8 cellular contexts compared by ENCODE assay signal in the genomic region with DNA sequence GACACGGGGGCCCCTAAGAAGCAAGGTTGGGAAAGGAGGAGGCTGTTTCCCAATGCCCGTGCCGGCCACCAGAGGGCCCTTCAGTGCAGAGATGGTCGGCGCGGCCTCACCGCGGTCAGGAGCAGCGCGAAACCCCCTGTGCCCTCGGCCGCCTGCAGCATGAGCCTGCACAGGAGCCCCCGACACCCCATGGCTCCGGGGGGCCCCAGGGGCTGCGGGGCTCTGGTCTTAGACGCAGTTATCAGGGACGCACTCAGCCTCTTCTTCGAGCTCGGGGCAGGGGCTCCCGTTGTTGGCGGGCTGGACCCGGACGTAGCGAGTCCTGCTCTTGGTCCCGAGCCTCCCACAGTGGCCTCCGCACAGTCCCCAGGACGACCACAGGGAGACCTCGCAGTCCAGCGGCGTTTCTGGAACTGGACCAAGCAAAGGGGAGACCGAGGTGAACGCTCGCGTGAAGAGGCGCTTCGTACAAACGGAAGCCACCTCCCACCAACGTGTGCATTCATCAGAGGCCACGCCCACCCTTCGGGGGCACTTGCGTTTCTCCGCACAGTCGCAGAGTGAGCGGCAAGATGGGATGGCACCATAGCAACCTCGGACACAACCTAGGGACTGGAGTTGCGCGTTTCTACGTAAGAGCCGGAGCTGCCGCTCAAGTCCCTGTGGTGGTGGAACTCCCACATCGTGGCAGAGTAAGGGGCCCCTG. TPM values are rescaled to one million over a fixed set of nuclear protein-coding genes. Genes with fewer than 3 reads are reported as not detected.
DNase-seq lines count a peak whose midpoint lies in the region; ATAC-seq and TF ChIP-seq lines count a peak whose summit lies in the region.

No MANE protein-coding gene starts in this region.

- in situ Hi-C loops in ACHN (cut with HindIII; ENCODE audit: low pct_ligation_motif_present, low pct_unique_long_range_greater_than_20kb, low sequenced_read_pairs), result no loop called here

- TF ChIP-seq CTCF in colonic mucosa (IDR thresholded peaks at IDR 0.05), result peak; percentile 86
- TF ChIP-seq CTCF in left lung (IDR thresholded peaks at IDR 0.05), result peak; percentile 93

- H3K4me1 ChIP-seq in colonic mucosa (peaks cover 25% of the 10 kb centered on the region), left lung (peaks cover 16 to 41% of the 10 kb centered on the region in 2 donors)

- peak overlapping the region; percentile 65 to 81 for H3K9ac ChIP-seq in colonic mucosa (ENCODE audit: low read depth in 2 of 2, low read length in 2 of 2)

- H3K36me3 ChIP-seq in colonic mucosa (no peaks in the 10 kb centered on the region), left lung (peaks cover 0 to 13% of the 10 kb centered on the region in 2 donors)

- peak overlapping the region; percentile 27 for H3K27ac ChIP-seq in colonic mucosa
- H3K27ac ChIP-seq in left lung, result peak overlapping the region in 1 of 2 donors; percentile 48

- H3K9me3 ChIP-seq in colonic mucosa, result no peaks in the 10 kb centered on the region
- no peaks in the 10 kb centered on the region for H3K9me3 ChIP-seq in left lung

- intact Hi-C loops in colonic mucosa (cut with DNase I), result loop anchor here (5.0 to 10.0 kb wide), 3 partner anchors 80 to 177 kb away; a partner anchor contains a TSS
- intact Hi-C loops in left lung (cut with DNase I), result loop anchor here in 1 of 2 donors (10.0 kb wide), 1 partner anchor 77 kb away; a partner anchor contains a TSS

- H3K4me3 ChIP-seq in colonic mucosa (peak overlapping the region; percentile 72), left lung (peak overlapping the region; percentile 48 to 63)

- DNase-seq in ACHN (peak; percentile 94), NCI-H446 treated with DMSO at 0.1 percent for 48 hours (lab: John Stamatoyannopoulos, UW) (peak; percentile 62), colonic mucosa (peak; percentile 86), left lung (peak; percentile 88 to 95)
- peak; percentile 78 for DNase-seq in activated CD4-positive, alpha-beta T cell treated with anti-CD3 and anti-CD28 coated beads for 1 hour
- DNase-seq in stimulated activated CD4-positive, alpha-beta T cell treated with anti-CD3 and anti-CD28 coated beads, Interleukin-2, amount 100 ng/mL, for 4 hours (ENCODE audit: low read depth), result peak; percentile 85

- H3K27me3 ChIP-seq in colonic mucosa (peaks cover 21% of the 10 kb centered on the region), left lung (peaks cover 23 to 47% of the 10 kb centered on the region in 2 donors)

- ATAC-seq in GM18873 (IDR thresholded peaks at IDR 0.05; ENCODE audit: low FRiP score, unreplicated experiment), result peak; percentile 83
- peak; percentile 49 for ATAC-seq in HG03139 (IDR thresholded peaks at IDR 0.05; ENCODE audit: unreplicated experiment)
- ATAC-seq in left lung, result peak; percentile 91

RNA-seq across cellular contexts. Expression of a gene that starts 5.0 kb away (rescaled TPM):
- total RNA-seq in colonic mucosa (10 to 100 TPM; 22.0 to 22.4 TPM), left lung (10 to 100 TPM; 66.0 to 94.2 TPM)

RNA-seq across cellular contexts. Expression of a gene that starts 54.0 kb away (rescaled TPM):
- total RNA-seq in colonic mucosa (1 to 10 TPM; 2.3 to 2.5 TPM), left lung (1 to 10 TPM; 7.2 to 9.8 TPM)
